In the genomic region with DNA sequence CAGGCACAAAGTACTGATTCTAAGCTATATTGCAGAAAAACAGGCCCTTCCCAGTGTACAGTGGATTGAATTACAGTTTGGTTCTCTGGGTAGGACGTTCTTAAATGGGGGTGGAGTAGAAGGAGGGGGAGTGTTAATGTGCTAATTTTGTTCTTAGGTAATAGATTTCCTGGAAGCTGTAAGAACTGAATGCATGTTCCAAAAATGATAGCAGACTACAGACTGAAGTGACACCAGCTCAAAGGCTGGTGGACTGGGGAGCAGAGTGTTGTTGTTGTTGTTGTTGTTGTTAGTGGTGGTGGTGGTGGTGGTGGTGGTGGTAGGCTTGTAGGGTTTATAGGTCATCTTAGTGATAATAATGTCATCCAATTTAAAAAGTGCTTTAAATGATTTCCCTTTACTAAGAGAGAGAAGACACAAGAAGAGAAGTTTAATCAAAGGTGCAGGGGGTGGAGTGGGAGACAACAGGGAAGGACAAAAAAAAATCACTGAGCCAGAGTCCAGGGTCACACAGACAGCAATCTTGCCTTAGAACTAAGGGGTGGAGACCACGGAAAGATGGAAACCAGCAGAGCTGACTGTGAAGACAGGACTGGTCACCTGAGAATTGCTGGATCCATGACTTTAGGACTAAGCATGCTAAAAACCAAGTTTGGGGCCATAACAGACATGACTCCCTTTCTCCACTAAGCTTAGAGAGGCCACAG, we compare ENCODE assay signal across 16 cellular contexts. TPM values are rescaled to one million over a fixed set of nuclear protein-coding genes. Genes with fewer than 3 reads are reported as not detected.
DNase-seq lines count a peak whose midpoint lies in the region; ATAC-seq, FAIRE-seq and TF ChIP-seq lines count a peak whose summit lies in the region.
"Had no signal": no experiment of that assay in that cellular context is flagged by ENCODE, and none has a peak within 500 bp of the region (broad histone marks: within the 10 kb centered on the region; RNA-seq: fewer than 3 reads in every experiment).

No MANE protein-coding gene starts in this region.

- no peak for ATAC-seq in activated T-helper 17 cell treated with anti-CD3 and anti-CD28 coated beads, Interleukin-2, amount 50 U/mL, for 72 hours (replicated peaks)
- ATAC-seq in heart right ventricle, result peak; percentile 28 to 87 (median 76)
- peak; percentile 74 to 89 (median 86) for ATAC-seq in pancreas
- ATAC-seq: PC-3 had no signal

- H3K4me1 Mint-ChIP-seq in activated T-helper 17 cell treated with anti-CD3 and anti-CD28 coated beads, Interleukin-2, amount 50 U/mL, for 72 hours, result peaks cover 5% of the 10 kb centered on the region

- intact Hi-C loops in heart right ventricle (cut with DNase I), result loop anchor here in 1 of 10 donors (1.0 kb wide), 1 partner anchor 11 kb away; no protein-coding TSS in a partner anchor
- intact Hi-C loops in pancreas (cut with DNase I), result no loop called here
- intact Hi-C loops in testis (cut with DNase I; ENCODE audit: low total_unique reads), result no loop called here
- intact Hi-C loops in colonic mucosa (cut with DNase I), result no loop called here

- no peak overlapping the region for H3K9ac ChIP-seq in colonic mucosa (ENCODE audit: low read depth in 2 of 2, low read length in 2 of 2)

- H3K27ac ChIP-seq in heart right ventricle (peak overlapping the region in 6 of 10 donors; percentile 29 to 61 (median 40)), pancreas (peak overlapping the region in 1 of 4 donors; percentile 60), testis (no peak overlapping the region), colonic mucosa (no peak overlapping the region)

- TF ChIP-seq POLR2A in testis (IDR thresholded peaks at IDR 0.05), result no peak

- H3K4me1 ChIP-seq in heart right ventricle (peaks cover 0 to 32% (median 15%) of the 10 kb centered on the region in 9 donors), pancreas (peaks cover 0 to 16% (median 0%) of the 10 kb centered on the region in 3 donors), testis (no peaks in the 10 kb centered on the region), colonic mucosa (no peaks in the 10 kb centered on the region)

- WGBS in heart right ventricle, 2 donors, result 41% methylated on average over 2 of the region's 2 CpGs
- WGBS in pancreas, 2 donors, result 22 to 30% methylated on average over 2 of the region's 2 CpGs
- WGBS in testis, 2 donors, result 52 to 61% methylated on average over 2 of the region's 2 CpGs

- no peaks in the 10 kb centered on the region for H3K36me3 Mint-ChIP-seq in activated T-helper 17 cell treated with anti-CD3 and anti-CD28 coated beads, Interleukin-2, amount 50 U/mL, for 72 hours (ENCODE audit: low read depth)

- DNase-seq in GF-D8 (lab: John Stamatoyannopoulos, UW) (peak; percentile 6), heart right ventricle (no peak), pancreas (no peak), testis (no peak), colonic mucosa (no peak)
- no peak for DNase-seq in stimulated activated CD4-positive, alpha-beta T cell treated with anti-CD3 and anti-CD28 coated beads, Interleukin-2, amount 100 ng/mL, for 24 hours
- DNase-seq: AML-193; CD4-positive, CD25-positive, alpha-beta regulatory T cell; DMS53; HCEC 1CT; NCI-H226; NCI-H526; PC-3 had no signal

- peaks cover 0 to 9% (median 0%) of the 10 kb centered on the region in 11 donors for H3K9me3 ChIP-seq in heart right ventricle
- H3K9me3 ChIP-seq in pancreas, result no peaks in the 10 kb centered on the region
- no peaks in the 10 kb centered on the region for H3K9me3 ChIP-seq in testis
- H3K9me3 ChIP-seq in colonic mucosa, result no peaks in the 10 kb centered on the region

- no peak for FAIRE-seq in pancreas (lab: Jason Lieb, UNC)
- FAIRE-seq: G401.6, GM12892 had no signal

- H3K36me3 ChIP-seq in heart right ventricle (no peaks in the 10 kb centered on the region), pancreas (no peaks in the 10 kb centered on the region), testis (ENCODE audit: low read depth, missing control alignments) (no peaks in the 10 kb centered on the region), colonic mucosa (no peaks in the 10 kb centered on the region)

- no peak for TF ChIP-seq CTCF in heart right ventricle (IDR thresholded peaks at IDR 0.05)
- TF ChIP-seq CTCF in pancreas (IDR thresholded peaks at IDR 0.05), result no peak
- no peak for TF ChIP-seq CTCF in testis (IDR thresholded peaks at IDR 0.05)
- TF ChIP-seq CTCF in colonic mucosa (IDR thresholded peaks at IDR 0.05), result no peak

- H3K4me3 ChIP-seq in heart right ventricle, result no peak overlapping the region
- H3K4me3 ChIP-seq in pancreas, result no peak overlapping the region
- H3K4me3 ChIP-seq in testis, result no peak overlapping the region
- no peak overlapping the region for H3K4me3 ChIP-seq in colonic mucosa

- H3K27me3 ChIP-seq in heart right ventricle, result no peaks in the 10 kb centered on the region
- no peaks in the 10 kb centered on the region for H3K27me3 ChIP-seq in pancreas
- H3K27me3 ChIP-seq in testis, result no peaks in the 10 kb centered on the region
- no peaks in the 10 kb centered on the region for H3K27me3 ChIP-seq in colonic mucosa

- no peak overlapping the region for H3K4me3 Mint-ChIP-seq in activated T-helper 17 cell treated with anti-CD3 and anti-CD28 coated beads, Interleukin-2, amount 50 U/mL, for 72 hours
- H3K4me3 Mint-ChIP-seq: CD4-positive, CD25-positive, alpha-beta regulatory T cell had no signal

- H3K27ac Mint-ChIP-seq in activated T-helper 17 cell treated with anti-CD3 and anti-CD28 coated beads, Interleukin-2, amount 50 U/mL, for 72 hours, result peak overlapping the region; percentile 5
- H3K27ac Mint-ChIP-seq: CD4-positive, CD25-positive, alpha-beta regulatory T cell had no signal

- no peaks in the 10 kb centered on the region for H3K9me3 Mint-ChIP-seq in activated T-helper 17 cell treated with anti-CD3 and anti-CD28 coated beads, Interleukin-2, amount 50 U/mL, for 72 hours
- H3K9me3 Mint-ChIP-seq: CD4-positive, CD25-positive, alpha-beta regulatory T cell had no signal

- H3K27me3 Mint-ChIP-seq in activated T-helper 17 cell treated with anti-CD3 and anti-CD28 coated beads, Interleukin-2, amount 50 U/mL, for 72 hours, result no peaks in the 10 kb centered on the region
- H3K27me3 Mint-ChIP-seq: CD4-positive, CD25-positive, alpha-beta regulatory T cell had no signal

RNA-seq across cellular contexts. Expression of a gene that starts 27.0 kb away (rescaled TPM):
- 1 to 10 TPM; 2.6 to 3.9 TPM for total RNA-seq in activated T-helper 17 cell treated with anti-CD3 and anti-CD28 coated beads, Interleukin-2, amount 50 U/mL, for 72 hours
- 1 to 10 TPM; 5.2 to 8.7 (median 5.9) TPM for total RNA-seq in heart right ventricle
- polyA plus RNA-seq in heart right ventricle, result 1 to 10 TPM; 2.6 to 4.7 TPM
- total RNA-seq in pancreas, result 1 to 10 TPM; 4.6 to 7.5 (median 6.0) TPM
- 1 to 10 TPM; 3.4 to 3.8 TPM for polyA plus RNA-seq in pancreas
- total RNA-seq in testis, result 10 to 100 TPM; 17.8 to 19.8 TPM
- polyA plus RNA-seq in testis (ENCODE audit: insufficient read depth, low read depth, low replicate concordance), result 36.5 TPM
- 1 to 10 TPM; 5.1 to 5.5 TPM for total RNA-seq in colonic mucosa

Comparison
In these comparisons a context has a peak if more than half of its experiments do, and no peak if none do; other contexts are left out.
1. H3K27ac ChIP-seq: peak in heart right ventricle (6 of 10); none in testis (0 of 2) and colonic mucosa (single experiment).